ENCODE assay signal across 8 cellular contexts in the genomic region with DNA sequence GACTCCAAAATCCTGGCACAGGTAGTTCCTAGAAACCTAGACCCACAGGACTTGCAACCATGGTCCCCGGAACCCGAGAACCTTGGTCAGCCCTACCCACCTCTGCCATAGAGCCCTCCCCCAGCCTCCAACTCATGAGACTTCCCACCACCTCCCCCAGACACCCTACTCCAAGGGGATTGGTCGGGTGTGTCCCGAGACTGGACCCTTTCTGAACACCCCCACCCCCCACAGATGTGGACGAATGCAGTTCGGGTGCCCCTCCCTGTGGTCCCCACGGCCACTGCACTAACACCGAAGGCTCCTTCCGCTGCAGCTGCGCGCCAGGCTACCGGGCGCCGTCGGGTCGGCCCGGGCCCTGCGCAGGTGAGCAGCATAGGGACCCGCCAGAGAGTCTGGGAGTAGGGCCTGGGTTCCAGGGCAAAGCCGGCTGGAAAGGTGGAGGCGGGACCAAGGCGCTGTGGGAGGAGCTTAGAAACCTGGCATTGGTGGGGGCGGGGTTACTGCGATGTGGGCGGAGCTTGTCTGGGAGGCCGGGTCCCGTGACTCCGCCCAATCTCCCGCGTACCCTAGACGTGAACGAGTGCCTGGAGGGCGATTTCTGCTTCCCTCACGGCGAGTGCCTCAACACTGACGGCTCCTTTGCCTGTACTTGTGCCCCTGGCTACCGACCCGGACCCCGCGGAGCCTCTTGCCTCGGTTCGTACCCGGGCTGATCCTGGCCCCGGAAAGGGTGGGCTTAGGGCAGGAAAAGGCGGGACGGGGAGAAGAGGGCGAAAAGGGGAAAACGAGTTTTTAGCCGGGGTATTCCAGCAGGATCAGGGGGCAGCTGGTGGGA. TPM values are rescaled to one million over a fixed set of nuclear protein-coding genes. Genes with fewer than 3 reads are reported as not detected.
DNase-seq lines count a peak whose midpoint lies in the region; ATAC-seq and TF ChIP-seq lines count a peak whose summit lies in the region.

No MANE protein-coding gene starts in this region.

- H4K8ac ChIP-seq in IMR-90 (ENCODE audit: low read depth in 2 of 2, low read length in 2 of 2), result peak overlapping the region; percentile 58 to 63; a peak in 2 of 4 replicates

- intact Hi-C loops in IMR-90 (cut with micrococcal nuclease) (no loop called here), stomach (cut with DNase I; ENCODE audit: low total_unique reads) (no loop called here)
- intact Hi-C loops in activated CD4-positive, alpha-beta T cell treated with anti-CD3 and anti-CD28 coated beads for 36 hours (cut with DNase I, micrococcal nuclease), result loop anchor here (1.0 to 10.0 kb wide), 5 partner anchors 84 to 1208 kb away; partner anchors contain the start of genes ACTMAP (in 1 of the 2), BLVRB (in 1 of the 2), HNRNPUL1 (in 1 of the 2) and SPTBN4 (in 1 of the 2)

- peak overlapping the region; percentile 32; the same call in 1 of the 2 replicates for H3K4me2 ChIP-seq in IMR-90 (ENCODE audit: low read depth, low read length)

- peaks cover 4 to 20% of the 10 kb centered on the region in 2 experiments for H3K79me1 ChIP-seq in IMR-90 (ENCODE audit: low read depth in 1 of 2, low read length in 2 of 2)

- no peaks in the 10 kb centered on the region for H3K27me3 Mint-ChIP-seq in activated CD4-positive, alpha-beta T cell treated with anti-CD3 and anti-CD28 coated beads for 36 hours
- H3K27me3 Mint-ChIP-seq in naive thymus-derived CD8-positive, alpha-beta T cell, result no peaks in the 10 kb centered on the region

- no peak overlapping the region for H3K56ac ChIP-seq in IMR-90 (ENCODE audit: extremely low read depth, insufficient read depth, low read length)

- peak overlapping the region; percentile 99 for H3K4me3 Mint-ChIP-seq in activated CD4-positive, alpha-beta T cell treated with anti-CD3 and anti-CD28 coated beads for 36 hours
- peak overlapping the region; percentile 89 to 99 (median 94) for H3K4me3 Mint-ChIP-seq in naive thymus-derived CD8-positive, alpha-beta T cell

- H3K27me3 ChIP-seq in IMR-90 (ENCODE audit: control insufficient read depth, insufficient read depth, low read length) (no peaks in the 10 kb centered on the region), ectodermal cell (ENCODE audit: control insufficient read depth, insufficient read depth, low read length, poor library complexity, severe bottlenecking) (peaks cover 36% of the 10 kb centered on the region), stomach (peaks cover 0 to 33% (median 0%) of the 10 kb centered on the region in 3 donors)

- POLR2A ChIA-PET in IMR-90 (lab: Charles Lee; ENCODE audit: unreplicated experiment), result no interaction called here
- POLR2A ChIA-PET in activated CD4-positive, alpha-beta T cell treated with anti-CD3 and anti-CD28 coated beads for 36 hours (lab: Charles Lee), result interaction anchor here (1.0 to 1.4 kb wide), 2 partner anchors 9 to 187 kb away, joined by 4 to 15 read pairs; partner anchors contain the start of gene SERTAD1
- POLR2A ChIA-PET in naive thymus-derived CD8-positive, alpha-beta T cell (lab: Charles Lee), result interaction anchor here (0.6 to 3.4 kb wide), 8 partner anchors 9 to 785 kb away, joined by 3 to 28 read pairs (median 4); partner anchors contain the start of genes ACTMAP and AKT2

- H3K9me3 Mint-ChIP-seq in activated CD4-positive, alpha-beta T cell treated with anti-CD3 and anti-CD28 coated beads for 36 hours (ENCODE audit: low read depth), result no peaks in the 10 kb centered on the region
- H3K9me3 Mint-ChIP-seq in naive thymus-derived CD8-positive, alpha-beta T cell, result no peaks in the 10 kb centered on the region

- peak overlapping the region; percentile 16; the same call in 1 of the 2 replicates for H4K91ac ChIP-seq in IMR-90 (ENCODE audit: insufficient read depth, low read depth, low read length)

- ATAC-seq in IMR-90 (ENCODE audit: low read depth) (no peak), HG02885 (IDR thresholded peaks at IDR 0.05; ENCODE audit: poor library complexity, unreplicated experiment) (no peak), HG02870 (IDR thresholded peaks at IDR 0.05; ENCODE audit: unreplicated experiment) (no peak)
- peak; percentile 9 for ATAC-seq in activated CD4-positive, alpha-beta T cell treated with anti-CD3 and anti-CD28 coated beads for 36 hours
- ATAC-seq in naive thymus-derived CD8-positive, alpha-beta T cell, result no peak

- no TSS peak for BruUV-seq in IMR-90 (replicated peaks; lab: Mats Ljungman, UMichigan)

- H3K4me3 ChIP-seq in IMR-90 (ENCODE audit: insufficient read depth, low read depth, low read length), result 0 out of 2 replicates have a peak overlapping the region, but pooled peaks have one; percentile 64
- H3K4me3 ChIP-seq in ectodermal cell (ENCODE audit: insufficient read depth, low read depth, low read length), result peak overlapping the region; percentile 57
- peak overlapping the region; percentile 57 to 71 (median 61) for H3K4me3 ChIP-seq in stomach

- H2BK15ac ChIP-seq in IMR-90 (ENCODE audit: low read depth, low read length), result no peak overlapping the region

- peak overlapping the region; percentile 91 for H2AK5ac ChIP-seq in IMR-90 (ENCODE audit: low read depth, low read length)

- TF ChIP-seq RAD21 in IMR-90 (IDR thresholded peaks at IDR 0.05; ENCODE audit: low read length), result no peak

- H3K9me3 ChIP-seq in IMR-90 (ENCODE audit: control insufficient read depth, insufficient read depth, low read length) (no peaks in the 10 kb centered on the region), ectodermal cell (ENCODE audit: control insufficient read depth, low read length) (no peaks in the 10 kb centered on the region), stomach (no peaks in the 10 kb centered on the region)

- dilution Hi-C loops in IMR-90 (cut with HindIII; ENCODE audit: low sequenced_read_pairs, unreplicated experiment), result no loop called here

- H3K9me1 ChIP-seq in IMR-90 (ENCODE audit: insufficient read depth, low read length), result peaks cover 12% of the 10 kb centered on the region

- peak; percentile 62 for DNase-seq in AG20443 (ENCODE audit: low spot score)
- DNase-seq in IMR-90, result no peak
- peak; percentile 94 for DNase-seq in activated CD4-positive, alpha-beta T cell treated with anti-CD3 and anti-CD28 coated beads for 36 hours
- peak; percentile 53 to 82 (median 67) for DNase-seq in naive thymus-derived CD8-positive, alpha-beta T cell
- DNase-seq in stomach, result peak; percentile 72

- in situ Hi-C loops in IMR-90 (cut with MboI; ENCODE audit: low sequenced_read_pairs), result no loop called here

- H3K36me3 ChIP-seq in IMR-90 (ENCODE audit: control insufficient read depth, insufficient read depth, low read length), result peaks cover 26% of the 10 kb centered on the region
- H3K36me3 ChIP-seq in ectodermal cell (ENCODE audit: control insufficient read depth, insufficient read depth, low read length), result peaks cover 6% of the 10 kb centered on the region
- peaks cover 0 to 6% (median under 1%) of the 10 kb centered on the region in 4 donors for H3K36me3 ChIP-seq in stomach

- peak overlapping the region; percentile 100 for H3K27ac Mint-ChIP-seq in activated CD4-positive, alpha-beta T cell treated with anti-CD3 and anti-CD28 coated beads for 36 hours
- H3K27ac Mint-ChIP-seq in naive thymus-derived CD8-positive, alpha-beta T cell, result peak overlapping the region; percentile 82 to 97 (median 95)

- H2BK5ac ChIP-seq in IMR-90 (ENCODE audit: low read depth, low read length, poor library complexity, severe bottlenecking), result peak overlapping the region; percentile 87

- no peak overlapping the region for H2BK20ac ChIP-seq in IMR-90 (ENCODE audit: low read depth, low read length)

- CTCF ChIA-PET in IMR-90 (lab: Yijun Ruan, JAX), result interaction anchor here (1.0 kb wide), 2 partner anchors 11 to 22 kb away, joined by 3 read pairs; no protein-coding TSS in a partner anchor
- CTCF ChIA-PET in activated CD4-positive, alpha-beta T cell treated with anti-CD3 and anti-CD28 coated beads for 36 hours (lab: Charles Lee), result interaction anchor here (0.6 to 4.0 kb wide), 5 partner anchors 9 to 64 kb away, joined by 3 to 18 read pairs (median 4); partner anchors contain the start of gene LTBP4

- H2AK9ac ChIP-seq in IMR-90 (replicated peaks; ENCODE audit: low read depth, low read length, poor library complexity), result peak overlapping the region; percentile 67

- H3K9ac ChIP-seq in IMR-90 (ENCODE audit: low read depth, low read length), result peak overlapping the region; percentile 89; the same call in 1 of the 2 replicates

- H3K14ac ChIP-seq in IMR-90 (replicated peaks; ENCODE audit: low read depth, low read length), result 0 out of 2 replicates have a peak overlapping the region, but pooled peaks have one; percentile 3

- no peak overlapping the region for H3K18ac ChIP-seq in IMR-90 (ENCODE audit: low read depth, low read length)

- no peak overlapping the region for H3K23ac ChIP-seq in IMR-90 (ENCODE audit: low read depth, low read length)

- H3K4ac ChIP-seq in IMR-90 (ENCODE audit: low read depth, low read length), result peak overlapping the region; percentile 30; the same call in 1 of the 2 replicates

- peak overlapping the region; percentile 48; the same call in 1 of the 2 replicates for H2BK120ac ChIP-seq in IMR-90 (ENCODE audit: low read depth, low read length)

- H3K4me1 ChIP-seq in IMR-90 (ENCODE audit: control insufficient read depth, insufficient read depth, low read length) (peaks cover 12% of the 10 kb centered on the region; the same call in 1 of the 2 replicates), ectodermal cell (ENCODE audit: control insufficient read depth, insufficient read depth, low read length) (peaks cover 11% of the 10 kb centered on the region), stomach (peaks cover 10 to 65% (median 48%) of the 10 kb centered on the region in 4 donors)

- peaks cover 58% of the 10 kb centered on the region for H3K4me1 Mint-ChIP-seq in activated CD4-positive, alpha-beta T cell treated with anti-CD3 and anti-CD28 coated beads for 36 hours
- peaks cover 36 to 76% (median 56%) of the 10 kb centered on the region in 4 donors for H3K4me1 Mint-ChIP-seq in naive thymus-derived CD8-positive, alpha-beta T cell

- peaks cover 28% of the 10 kb centered on the region for H3K36me3 Mint-ChIP-seq in activated CD4-positive, alpha-beta T cell treated with anti-CD3 and anti-CD28 coated beads for 36 hours (ENCODE audit: low read depth)
- peaks cover 0 to 3% (median 0%) of the 10 kb centered on the region in 3 donors for H3K36me3 Mint-ChIP-seq in naive thymus-derived CD8-positive, alpha-beta T cell

- no peak for TF ChIP-seq EP300 in stomach (IDR thresholded peaks at IDR 0.05)

- peaks cover 3% of the 10 kb centered on the region; the same call in 1 of the 2 replicates for H4K20me1 ChIP-seq in IMR-90 (ENCODE audit: insufficient read depth, low read length)

- WGBS in IMR-90 (ENCODE audit: extremely low coverage in 2 of 2, insufficient read length in 1 of 2), 2 experiments, result 60% methylated on average over 17 of the region's 49 CpGs; no CpG with 5 or more reads in 1 of the 2 experiments
- 22 to 26% methylated on average over 49 of the region's 49 CpGs for WGBS in ectodermal cell, 2 experiments
- WGBS in stomach, 5 donors, result 27 to 61% (median 35%) methylated on average over 23 to 49 of the region's 49 CpGs

- TF ChIP-seq POLR2A in IMR-90 (IDR thresholded peaks at IDR 0.05; ENCODE audit: low read depth, low read length) (no peak), stomach (IDR thresholded peaks at IDR 0.05) (no peak)

- H3K27ac ChIP-seq in IMR-90 (ENCODE audit: insufficient read depth, low read length) (peak overlapping the region; percentile 96), ectodermal cell (ENCODE audit: insufficient read depth, low read depth, low read length, poor library complexity, severe bottlenecking) (peak overlapping the region; percentile 50), stomach (peak overlapping the region; percentile 79 to 89 (median 86))

- peak overlapping the region; percentile 87 for H2AFZ ChIP-seq in IMR-90 (replicated peaks; ENCODE audit: low read length, poor library complexity)

- no peak for TF ChIP-seq CTCF in IMR-90 (conservative IDR thresholded peaks at IDR 0.05; ENCODE audit: low read depth, low read length)
- no peak for TF ChIP-seq CTCF in stomach (IDR thresholded peaks at IDR 0.05)

- no peak overlapping the region; the same call in 1 of the 2 replicates for H4K5ac ChIP-seq in IMR-90 (ENCODE audit: low read depth, low read length)

RNA-seq across cellular contexts. Expression of gene LTBP4, which starts 11.9 kb away (rescaled TPM):
- 4.4 and 14.7 TPM in 2 replicates for total RNA-seq in IMR-90 (2012; rRNA removed)
- 61.6 and 70.3 TPM in 2 replicates for polyA plus RNA-seq in IMR-90 (2012; rRNA removed)
- polyA plus RNA-seq in IMR-90 (2012; cell fraction: cytosol; rRNA removed), result 121 and 133 TPM in 2 replicates
- polyA plus RNA-seq in IMR-90 (2012; cell fraction: nucleus; rRNA removed; ENCODE audit: low replicate concordance), result 202 and 477 TPM in 2 replicates
- 100 to 1,000 TPM; 142 to 145 TPM for total RNA-seq in activated CD4-positive, alpha-beta T cell treated with anti-CD3 and anti-CD28 coated beads for 36 hours
- polyA plus RNA-seq in ectodermal cell (2013, experiment 1 of 4), result 149 TPM
- polyA plus RNA-seq in ectodermal cell (2013, experiment 2 of 4), result 154 TPM
- 117 TPM for polyA plus RNA-seq in ectodermal cell (2013, experiment 3 of 4)
- polyA plus RNA-seq in ectodermal cell (2013, experiment 4 of 4), result 145 TPM
- total RNA-seq in naive thymus-derived CD8-positive, alpha-beta T cell, result 100 to 1,000 TPM in 1 of 2 experiments, 10 to 100 TPM in 1; 87.7 to 114 TPM
- 10 to 100 TPM; 13.4 to 27.4 (median 18.0) TPM for polyA plus RNA-seq in naive thymus-derived CD8-positive, alpha-beta T cell
- total RNA-seq in stomach, result 1,000 to 10,000 TPM in 1 of 5 donors, 100 to 1,000 TPM in 3, 10 to 100 TPM in 1; 79.0 to 1,027 (median 190) TPM
- polyA plus RNA-seq in stomach, result 100 to 1,000 TPM in 1 of 3 donors, 10 to 100 TPM in 2; 66.1 to 102 (median 98.6) TPM

RNA-seq across cellular contexts. Expression of gene SHKBP1, which starts 36.4 kb away (rescaled TPM):
- total RNA-seq in IMR-90 (2012; rRNA removed), result 15.6 and 16.1 TPM in 2 replicates
- 94.0 and 108 TPM in 2 replicates for polyA plus RNA-seq in IMR-90 (2012; rRNA removed)
- polyA plus RNA-seq in IMR-90 (2012; cell fraction: cytosol; rRNA removed), result 70.5 and 114 TPM in 2 replicates
- 124 and 239 TPM in 2 replicates for polyA plus RNA-seq in IMR-90 (2012; cell fraction: nucleus; rRNA removed; ENCODE audit: low replicate concordance)
- 100 to 1,000 TPM; 100 to 155 TPM for total RNA-seq in activated CD4-positive, alpha-beta T cell treated with anti-CD3 and anti-CD28 coated beads for 36 hours
- polyA plus RNA-seq in ectodermal cell (2013, experiment 1 of 4), result 120 TPM
- 117 TPM for polyA plus RNA-seq in ectodermal cell (2013, experiment 2 of 4)
- 85.8 TPM for polyA plus RNA-seq in ectodermal cell (2013, experiment 3 of 4)
- polyA plus RNA-seq in ectodermal cell (2013, experiment 4 of 4), result 93.1 TPM
- total RNA-seq in naive thymus-derived CD8-positive, alpha-beta T cell, result 100 to 1,000 TPM; 116 to 122 TPM
- polyA plus RNA-seq in naive thymus-derived CD8-positive, alpha-beta T cell, result 10 to 100 TPM; 85.3 to 98.9 (median 89.9) TPM
- total RNA-seq in stomach, result 100 to 1,000 TPM in 1 of 5 donors, 10 to 100 TPM in 4; 15.8 to 102 (median 70.6) TPM
- polyA plus RNA-seq in stomach, result 10 to 100 TPM; 76.1 to 95.7 (median 79.9) TPM

Comparison
In these comparisons a context has a peak if more than half of its experiments do, and no peak if none do; other contexts are left out.
1. intact Hi-C loops: an anchor here in activated CD4-positive, alpha-beta T cell treated with anti-CD3 and anti-CD28 coated beads for 36 hours (1.0 to 10.0 kb wide); none called in IMR-90 and stomach.